ENCODE assay signal across 12 cellular contexts in genomic region chr14:103706551-103707328, GRCh38.
"Had no signal": no experiment of that assay in that cellular context is flagged by ENCODE, and none has a peak within 500 bp of the region (broad histone marks: within the 10 kb centered on the region; RNA-seq: fewer than 3 reads in every experiment).

No MANE protein-coding gene starts in this region.

- DNase-seq: activated naive CD4-positive, alpha-beta T cell; activated naive CD8-positive, alpha-beta T cell treated with anti-CD3 and anti-CD28 coated beads, Interleukin-2, amount 10 ng/mL, durations not matched to agents 7 days and 5 days; activated T-cell treated with anti-CD3 and anti-CD28 coated beads for 4 hours; immature natural killer cell; left colon; naive thymus-derived CD8-positive, alpha-beta T cell; small intestine; stimulated activated CD4-positive, alpha-beta T cell treated with anti-CD3 and anti-CD28 coated beads, Interleukin-4, amount 100 ng/mL, for 4 hours; stimulated activated CD8-positive, alpha-beta memory T cell treated with anti-CD3 and anti-CD28 coated beads, Interleukin-4, amount 100 ng/mL, for 48 hours; stimulated activated naive CD8-positive, alpha-beta T cell treated with anti-CD3 and anti-CD28 coated beads, Interleukin-15, Interleukin-2, amounts not matched to agents 100 U/mL and 50 U/mL, for 24 hours had no signal

- H3K4me3 ChIP-seq: esophagus muscularis mucosa had no signal

- H3K4me3 Mint-ChIP-seq: activated naive CD8-positive, alpha-beta T cell treated with anti-CD3 and anti-CD28 coated beads, Interleukin-2, amount 10 ng/mL, durations not matched to agents 7 days and 5 days; immature natural killer cell; naive thymus-derived CD8-positive, alpha-beta T cell; type B pancreatic cell had no signal

- H3K27me3 Mint-ChIP-seq: activated naive CD8-positive, alpha-beta T cell treated with anti-CD3 and anti-CD28 coated beads, Interleukin-2, amount 10 ng/mL, durations not matched to agents 7 days and 5 days; naive thymus-derived CD8-positive, alpha-beta T cell; type B pancreatic cell had no signal

- H3K9me3 Mint-ChIP-seq: activated naive CD8-positive, alpha-beta T cell treated with anti-CD3 and anti-CD28 coated beads, Interleukin-2, amount 10 ng/mL, durations not matched to agents 7 days and 5 days; immature natural killer cell; naive thymus-derived CD8-positive, alpha-beta T cell; type B pancreatic cell had no signal

- H3K27me3 ChIP-seq: esophagus muscularis mucosa had no signal

- H3K27ac Mint-ChIP-seq: activated naive CD8-positive, alpha-beta T cell treated with anti-CD3 and anti-CD28 coated beads, Interleukin-2, amount 10 ng/mL, durations not matched to agents 7 days and 5 days; immature natural killer cell; naive thymus-derived CD8-positive, alpha-beta T cell; type B pancreatic cell had no signal

- H3K9me3 ChIP-seq: esophagus muscularis mucosa had no signal
